ENCODE assay signal across 14 cellular contexts in the genomic region with DNA sequence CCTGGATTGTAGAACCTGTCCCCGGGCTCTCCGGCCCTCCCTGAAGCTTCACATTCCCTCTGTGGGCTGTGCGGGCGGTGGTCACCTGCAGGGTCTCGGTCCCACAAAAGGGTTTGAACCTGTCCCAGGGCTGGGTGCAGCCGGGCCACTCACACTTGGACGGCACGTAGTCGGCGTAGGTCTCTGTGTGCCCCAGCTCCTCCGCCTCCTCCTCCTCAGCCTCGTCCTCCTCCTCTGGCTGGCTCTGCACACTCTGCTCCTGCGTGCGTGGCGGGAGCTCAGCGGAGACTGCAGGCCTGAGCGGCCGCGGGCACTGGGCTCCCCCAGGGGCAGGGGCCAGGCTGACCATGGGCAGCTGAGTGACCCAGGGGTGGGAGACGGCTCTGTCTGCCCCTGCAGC. TPM values are rescaled to one million over a fixed set of nuclear protein-coding genes. Genes with fewer than 3 reads are reported as not detected.
DNase-seq lines count a peak whose midpoint lies in the region; ATAC-seq and TF ChIP-seq lines count a peak whose summit lies in the region.
"Had no signal": no experiment of that assay in that cellular context is flagged by ENCODE, and none has a peak within 500 bp of the region (broad histone marks: within the 10 kb centered on the region; RNA-seq: fewer than 3 reads in every experiment).

No MANE protein-coding gene starts in this region.

- POLR2A ChIA-PET in WTC11 (lab: Charles Lee): interaction anchor here (0.6 kb wide), 1 partner anchor 191 kb away, joined by 3 read pairs; no protein-coding TSS in a partner anchor

- H3K27me3 Mint-ChIP-seq in activated CD8-positive, alpha-beta memory T cell treated with anti-CD3 and anti-CD28 coated beads, Interleukin-2, amount 10 ng/mL, durations not matched to agents 7 days and 5 days: no peaks in the 10 kb centered on the region
- H3K27me3 Mint-ChIP-seq in WTC11 (ENCODE audit: low read depth): no peaks in the 10 kb centered on the region
- no peaks in the 10 kb centered on the region for H3K27me3 Mint-ChIP-seq in activated T-cell treated with anti-CD3 and anti-CD28 coated beads, Interleukin-2, amount 50 U/mL, for 72 hours (ENCODE audit: low read depth)
- peaks cover 2% of the 10 kb centered on the region for H3K27me3 Mint-ChIP-seq in neural progenitor cell (ENCODE audit: insufficient read depth, low read depth)
- H3K27me3 Mint-ChIP-seq: CD4-positive, alpha-beta memory T cell had no signal

- H3K9me3 Mint-ChIP-seq in activated CD8-positive, alpha-beta memory T cell treated with anti-CD3 and anti-CD28 coated beads, Interleukin-2, amount 10 ng/mL, durations not matched to agents 7 days and 5 days (ENCODE audit: low read depth): no peaks in the 10 kb centered on the region
- H3K9me3 Mint-ChIP-seq in WTC11 (no peaks in the 10 kb centered on the region), neural progenitor cell (no peaks in the 10 kb centered on the region)
- H3K9me3 Mint-ChIP-seq in activated T-cell treated with anti-CD3 and anti-CD28 coated beads, Interleukin-2, amount 50 U/mL, for 72 hours: no peaks in the 10 kb centered on the region
- H3K9me3 Mint-ChIP-seq: CD4-positive, alpha-beta memory T cell had no signal

- H3K79me2 ChIP-seq in neural progenitor cell (ENCODE audit: low read depth): no peaks in the 10 kb centered on the region

- peak; percentile 11 for ATAC-seq in activated CD8-positive, alpha-beta memory T cell treated with anti-CD3 and anti-CD28 coated beads, Interleukin-2, amount 10 ng/mL, durations not matched to agents 7 days and 5 days
- ATAC-seq in WTC11 (peak; percentile 22), mucosa of descending colon (peak; percentile 2), GM18870 (IDR thresholded peaks at IDR 0.05; ENCODE audit: unreplicated experiment) (no peak)
- ATAC-seq in activated T-cell treated with anti-CD3 and anti-CD28 coated beads, Interleukin-2, amount 50 U/mL, for 72 hours (replicated peaks in 1 of 2): no peak

- no peaks in the 10 kb centered on the region for H3K27me3 ChIP-seq in neural progenitor cell
- H3K27me3 ChIP-seq: BE2C, SJCRH30 had no signal

- no peak overlapping the region for H3K27ac ChIP-seq in neural progenitor cell
- H3K27ac ChIP-seq: GM23248, SJCRH30 had no signal

- no peak overlapping the region for H3K27ac Mint-ChIP-seq in activated CD8-positive, alpha-beta memory T cell treated with anti-CD3 and anti-CD28 coated beads, Interleukin-2, amount 10 ng/mL, durations not matched to agents 7 days and 5 days
- no peak overlapping the region for H3K27ac Mint-ChIP-seq in WTC11
- H3K27ac Mint-ChIP-seq in activated T-cell treated with anti-CD3 and anti-CD28 coated beads, Interleukin-2, amount 50 U/mL, for 72 hours: no peak overlapping the region
- H3K27ac Mint-ChIP-seq in neural progenitor cell: no peak overlapping the region

- H3K36me3 ChIP-seq in mucosa of descending colon (ENCODE audit: low read depth) (peaks cover 19% of the 10 kb centered on the region), neural progenitor cell (no peaks in the 10 kb centered on the region)

- H3F3A ChIP-seq in neural progenitor cell (ENCODE audit: low read depth): no peaks in the 10 kb centered on the region

- H3K4me2 ChIP-seq in neural progenitor cell: no peak overlapping the region

- H3K9ac ChIP-seq in neural progenitor cell: no peak overlapping the region
- H3K9ac ChIP-seq: GM23248 had no signal

- CTCF ChIA-PET in activated CD8-positive, alpha-beta memory T cell treated with anti-CD3 and anti-CD28 coated beads, Interleukin-2, amount 10 ng/mL, durations not matched to agents 7 days and 5 days (lab: Charles Lee): interaction anchor here (1.1 to 1.9 kb wide), 2 partner anchors 10 to 81 kb away, joined by 3 to 5 read pairs; no protein-coding TSS in a partner anchor
- CTCF ChIA-PET in WTC11 (lab: Charles Lee): interaction anchor here (0.8 to 2.9 kb wide), 11 partner anchors 10 to 143 kb away, joined by 3 to 46 read pairs (median 4); a partner anchor contains a TSS

- H3K4me3 Mint-ChIP-seq in activated CD8-positive, alpha-beta memory T cell treated with anti-CD3 and anti-CD28 coated beads, Interleukin-2, amount 10 ng/mL, durations not matched to agents 7 days and 5 days: no peak overlapping the region
- H3K4me3 Mint-ChIP-seq in WTC11: no peak overlapping the region
- H3K4me3 Mint-ChIP-seq in activated T-cell treated with anti-CD3 and anti-CD28 coated beads, Interleukin-2, amount 50 U/mL, for 72 hours: no peak overlapping the region
- no peak overlapping the region for H3K4me3 Mint-ChIP-seq in neural progenitor cell
- H3K4me3 Mint-ChIP-seq: CD4-positive, alpha-beta memory T cell had no signal

- no peaks in the 10 kb centered on the region for H3K9me3 ChIP-seq in mucosa of descending colon
- H3K9me3 ChIP-seq in neural progenitor cell (ENCODE audit: low read depth): no peaks in the 10 kb centered on the region
- H3K9me3 ChIP-seq: BE2C, SJCRH30 had no signal

- H3K4me1 Mint-ChIP-seq in activated CD8-positive, alpha-beta memory T cell treated with anti-CD3 and anti-CD28 coated beads, Interleukin-2, amount 10 ng/mL, durations not matched to agents 7 days and 5 days: peaks cover 7% of the 10 kb centered on the region
- no peaks in the 10 kb centered on the region for H3K4me1 Mint-ChIP-seq in WTC11
- H3K4me1 Mint-ChIP-seq in activated T-cell treated with anti-CD3 and anti-CD28 coated beads, Interleukin-2, amount 50 U/mL, for 72 hours (ENCODE audit: low read depth): peaks cover 12% of the 10 kb centered on the region
- H3K4me1 Mint-ChIP-seq in neural progenitor cell: no peaks in the 10 kb centered on the region

- peaks cover 6% of the 10 kb centered on the region for H3K4me1 ChIP-seq in mucosa of descending colon (ENCODE audit: low read depth)
- H3K4me1 ChIP-seq in neural progenitor cell: no peaks in the 10 kb centered on the region
- H3K4me1 ChIP-seq: BE2C, SJCRH30 had no signal

- no peak for TF ChIP-seq CTCF in WTC11 (IDR thresholded peaks at IDR 0.05)
- TF ChIP-seq CTCF in mucosa of descending colon (IDR thresholded peaks at IDR 0.05): no peak
- no peak for TF ChIP-seq CTCF in neural progenitor cell (IDR thresholded peaks at IDR 0.05)

- peaks cover 8% of the 10 kb centered on the region for H4K20me1 ChIP-seq in neural progenitor cell (ENCODE audit: low read depth)

- DNase-seq in activated CD8-positive, alpha-beta memory T cell treated with anti-CD3 and anti-CD28 coated beads, Interleukin-2, amount 10 ng/mL, durations not matched to agents 7 days and 5 days: no peak
- DNase-seq in activated CD8-positive, alpha-beta memory T cell treated with anti-CD3 and anti-CD28 coated beads, Interleukin-2, amount 50 U/mL, for 48 hours: no peak
- DNase-seq in WTC11 (ENCODE audit: low spot score): no peak
- DNase-seq in mucosa of descending colon: peak in 1 of 3 donors; percentile 57
- DNase-seq in NCI-H1105 treated with DMSO at 0.1 percent for 48 hours (lab: John Stamatoyannopoulos, UW): no peak
- DNase-seq in activated T-cell treated with anti-CD3 and anti-CD28 coated beads, Interleukin-2, amount 50 U/mL, for 72 hours: no peak
- no peak for DNase-seq in neural progenitor cell (ENCODE audit: low spot score)
- DNase-seq: CD4-positive, alpha-beta memory T cell; NCI-H1694 treated with DMSO at 0.1 percent for 48 hours; NK-92 treated with Interleukin-12 subunit alpha and Interleukin-12 subunit beta, amount 100 ng/mL, for 24 hours had no signal

- no peak overlapping the region for H2AFZ ChIP-seq in neural progenitor cell (replicated peaks)
- H2AFZ ChIP-seq: GM23248 had no signal

- H3K4me3 ChIP-seq in mucosa of descending colon: no peak overlapping the region
- H3K4me3 ChIP-seq in neural progenitor cell: no peak overlapping the region
- H3K4me3 ChIP-seq: GM23248, SJCRH30 had no signal

- peaks cover 39% of the 10 kb centered on the region for H3K36me3 Mint-ChIP-seq in activated CD8-positive, alpha-beta memory T cell treated with anti-CD3 and anti-CD28 coated beads, Interleukin-2, amount 10 ng/mL, durations not matched to agents 7 days and 5 days
- H3K36me3 Mint-ChIP-seq in WTC11: peaks cover 11% of the 10 kb centered on the region
- peaks cover 10 to 24% of the 10 kb centered on the region in 2 donors for H3K36me3 Mint-ChIP-seq in activated T-cell treated with anti-CD3 and anti-CD28 coated beads, Interleukin-2, amount 50 U/mL, for 72 hours (ENCODE audit: insufficient read depth in 2 of 2)
- H3K36me3 Mint-ChIP-seq in neural progenitor cell: peaks cover 7% of the 10 kb centered on the region

- intact Hi-C loops in mucosa of descending colon (cut with DNase I, micrococcal nuclease): loop anchor here in 1 of 2 donors (10.0 kb wide), 1 partner anchor 51 kb away; a partner anchor contains a TSS

TF ChIP-seq in WTC11, 78 proteins besides CTCF, POLR2A, EP300 and RAD21 (continues in another document):
- TF ChIP-seq NFE2L1 (CRISPR knock-in tag; IDR thresholded peaks at IDR 0.05) (no peak), ETV6 (CRISPR knock-in tag; IDR thresholded peaks at IDR 0.05) (no peak)

RNA-seq across cellular contexts. Expression of a gene that starts 19.6 kb away (rescaled TPM):
- total RNA-seq in activated CD8-positive, alpha-beta memory T cell treated with anti-CD3 and anti-CD28 coated beads, Interleukin-2, amount 10 ng/mL, durations not matched to agents 7 days and 5 days: 100 to 1,000 TPM; 143 to 217 TPM
- 363 to 377 TPM (median 368 TPM) in 3 replicates for total RNA-seq in WTC11 (2021)
- total RNA-seq in mucosa of descending colon: 100 to 1,000 TPM; 126 to 187 (median 144) TPM
- total RNA-seq in activated T-cell treated with anti-CD3 and anti-CD28 coated beads, Interleukin-2, amount 50 U/mL, for 72 hours: 100 to 1,000 TPM; 251 to 308 TPM
- 289 and 439 TPM in 2 replicates for total RNA-seq in neural progenitor cell (ENCODE audit: low replicate concordance)

RNA-seq across cellular contexts. Expression of a gene that starts 28.2 kb away (rescaled TPM):
- total RNA-seq in activated CD8-positive, alpha-beta memory T cell treated with anti-CD3 and anti-CD28 coated beads, Interleukin-2, amount 10 ng/mL, durations not matched to agents 7 days and 5 days: 100 to 1,000 TPM; 173 to 206 TPM
- 275 to 291 TPM (median 287 TPM) in 3 replicates for total RNA-seq in WTC11 (2021)
- 100 to 1,000 TPM; 108 to 138 (median 133) TPM for total RNA-seq in mucosa of descending colon
- 100 to 1,000 TPM; 176 to 179 TPM for total RNA-seq in activated T-cell treated with anti-CD3 and anti-CD28 coated beads, Interleukin-2, amount 50 U/mL, for 72 hours
- 98.8 and 197 TPM in 2 replicates for total RNA-seq in neural progenitor cell (ENCODE audit: low replicate concordance)

RNA-seq across cellular contexts. Expression of a gene that starts 50.7 kb away (rescaled TPM):
- 10 to 100 TPM; 50.6 to 74.7 TPM for total RNA-seq in activated CD8-positive, alpha-beta memory T cell treated with anti-CD3 and anti-CD28 coated beads, Interleukin-2, amount 10 ng/mL, durations not matched to agents 7 days and 5 days
- total RNA-seq in WTC11 (2021): 40.7 to 57.3 TPM (median 48.0 TPM) in 3 replicates
- 10 to 100 TPM; 58.0 to 86.6 (median 74.6) TPM for total RNA-seq in mucosa of descending colon
- 100 to 1,000 TPM; 142 to 146 TPM for total RNA-seq in activated T-cell treated with anti-CD3 and anti-CD28 coated beads, Interleukin-2, amount 50 U/mL, for 72 hours
- total RNA-seq in neural progenitor cell (ENCODE audit: low replicate concordance): 3.3 and 16.2 TPM in 2 replicates

RNA-seq across cellular contexts. Expression of a gene that starts 56.4 kb away (rescaled TPM):
- 100 to 1,000 TPM; 361 to 481 TPM for total RNA-seq in activated CD8-positive, alpha-beta memory T cell treated with anti-CD3 and anti-CD28 coated beads, Interleukin-2, amount 10 ng/mL, durations not matched to agents 7 days and 5 days
- total RNA-seq in WTC11 (2021) (40.9 to 46.4 TPM (median 44.1 TPM) in 3 replicates), mucosa of descending colon (10 to 100 TPM; 33.9 to 64.3 (median 58.8) TPM), neural progenitor cell (ENCODE audit: low replicate concordance) (9.6 and 18.2 TPM in 2 replicates)
- total RNA-seq in activated T-cell treated with anti-CD3 and anti-CD28 coated beads, Interleukin-2, amount 50 U/mL, for 72 hours: 100 to 1,000 TPM; 235 to 236 TPM

Comparison
In these comparisons a context has a peak if more than half of its experiments do, and no peak if none do; other contexts are left out.
1. ATAC-seq: peak in activated CD8-positive, alpha-beta memory T cell treated with anti-CD3 and anti-CD28 coated beads, Interleukin-2, amount 10 ng/mL, durations not matched to agents 7 days and 5 days (single experiment), WTC11 (single experiment) and mucosa of descending colon (single experiment); none in activated T-cell treated with anti-CD3 and anti-CD28 coated beads, Interleukin-2, amount 50 U/mL, for 72 hours (0 of 2) and GM18870 (single experiment).